In the genomic region with DNA sequence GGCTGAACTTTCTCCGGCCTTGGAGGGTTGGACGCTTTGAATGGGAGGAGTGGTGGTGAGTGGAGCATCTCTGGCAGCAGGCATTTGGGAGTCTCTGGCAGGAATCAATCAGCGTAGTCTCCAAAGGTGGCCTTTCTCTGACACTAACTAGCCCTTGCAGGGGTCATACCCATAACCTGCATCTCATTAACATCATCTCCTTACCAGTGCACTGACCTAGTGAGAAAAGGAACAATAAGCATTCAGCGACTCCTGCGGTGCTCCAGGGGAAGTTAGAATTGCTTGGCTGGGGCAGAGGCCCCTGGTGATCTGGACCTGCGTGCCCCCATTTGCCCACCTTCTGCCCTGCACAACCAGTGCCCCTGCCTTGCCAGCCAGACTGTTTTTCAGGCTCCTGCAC, we compare ENCODE assay signal across 27 cellular contexts.
"Had no signal": no experiment of that assay in that cellular context is flagged by ENCODE, and none has a peak within 500 bp of the region (broad histone marks: within the 10 kb centered on the region; RNA-seq: fewer than 3 reads in every experiment).

No MANE protein-coding gene starts in this region.

- H3K4me3 Mint-ChIP-seq: activated CD4-positive, alpha-beta memory T cell treated with anti-CD3 and anti-CD28 coated beads for 36 hours; activated CD4-positive, alpha-beta T cell treated with anti-CD3 and anti-CD28 coated beads, Interleukin-2, amount 10 ng/mL, durations not matched to agents 24 days and 14 days; activated T-cell treated with anti-CD3 and anti-CD28 coated beads, Interleukin-2, amount 50 U/mL, for 4 hours; central memory CD8-positive, alpha-beta T cell; dendritic cell treated with granulocyte-macrophage colony-stimulating factor and Interleukin-4, amounts not matched to agents 40 ng/mL and 50 ng/mL, for 4 days; T-helper 17 cell had no signal

- H3K9ac ChIP-seq: SK-N-SH had no signal

- H3K9me3 Mint-ChIP-seq: activated CD4-positive, alpha-beta memory T cell treated with anti-CD3 and anti-CD28 coated beads for 36 hours; activated naive CD4-positive, alpha-beta T cell treated with anti-CD3 and anti-CD28 coated beads, Interleukin-2, amount 50 U/mL, for 72 hours; activated T-cell treated with anti-CD3 and anti-CD28 coated beads, Interleukin-2, amount 50 U/mL, for 4 hours; activated T-helper 2 cell treated with anti-CD3 and anti-CD28 coated beads, Interferon-gamma antibody, Interleukin-2, Interleukin-4, amounts not matched to agents 10 μg/mL and 5 μg/mL and 100 μg/mL, durations not matched to agents 14 hours and 24 hours and 36 hours; central memory CD8-positive, alpha-beta T cell; dendritic cell treated with granulocyte-macrophage colony-stimulating factor and Interleukin-4, amounts not matched to agents 40 ng/mL and 50 ng/mL, for 4 days had no signal

- H3K4me1 ChIP-seq: breast epithelium, right lobe of liver had no signal

- H3K27ac ChIP-seq: breast epithelium, gastrocnemius medialis, right lobe of liver, thoracic aorta, upper lobe of right lung, WERI-Rb-1 had no signal

- DNase-seq: activated CD4-positive, alpha-beta memory T cell treated with anti-CD3 and anti-CD28 coated beads for 36 hours; activated CD4-positive, alpha-beta T cell treated with anti-CD3 and anti-CD28 coated beads, Interleukin-2, amount 10 ng/mL, durations not matched to agents 24 days and 14 days; activated CD4-positive, CD25-positive, alpha-beta regulatory T cell treated with anti-CD3 and anti-CD28 coated beads, Interleukin-2, amount 50 U/mL, for 72 hours; activated T-cell treated with anti-CD3 and anti-CD28 coated beads, Interleukin-2, amount 50 U/mL, for 4 hours; effector CD4-positive, alpha-beta T cell; gastrocnemius medialis; head of caudate nucleus; hippocampal formation; left cardiac atrium; left ventricle myocardium superior; posterior cingulate gyrus; right lobe of liver; SK-N-SH; stimulated activated CD4-positive, alpha-beta T cell treated with anti-CD3 and anti-CD28 coated beads, Interleukin-2, amount 100 ng/mL, for 48 hours; stimulated activated naive CD8-positive, alpha-beta T cell treated with anti-CD3 and anti-CD28 coated beads, Interleukin-15, Interleukin-2, amounts not matched to agents 100 U/mL and 50 U/mL, for 24 hours; T-helper 17 cell; T1000; upper lobe of right lung; WERI-Rb-1 had no signal

- ATAC-seq: activated naive CD4-positive, alpha-beta T cell treated with anti-CD3 and anti-CD28 coated beads, Interleukin-2, amount 50 U/mL, for 72 hours; activated T-cell treated with anti-CD3 and anti-CD28 coated beads, Interleukin-2, amount 50 U/mL, for 4 hours; gastrocnemius medialis; left cardiac atrium; left ventricle myocardium superior; right lobe of liver; stimulated activated naive CD8-positive, alpha-beta T cell treated with anti-CD3 and anti-CD28 coated beads, Interleukin-15, Interleukin-2, amounts not matched to agents 100 U/mL and 50 U/mL, for 24 hours; T-helper 17 cell; upper lobe of right lung had no signal

- H3K9me3 ChIP-seq: breast epithelium, gastrocnemius medialis, right lobe of liver, SK-N-SH, thoracic aorta, upper lobe of right lung had no signal

- H3K27me3 ChIP-seq: breast epithelium, gastrocnemius medialis, right lobe of liver, upper lobe of right lung had no signal

- H3K4me3 ChIP-seq: breast epithelium, gastrocnemius medialis, right lobe of liver, thoracic aorta, upper lobe of right lung had no signal

- H3K4me2 ChIP-seq: SK-N-SH had no signal

- H3K27ac Mint-ChIP-seq: activated CD4-positive, alpha-beta memory T cell treated with anti-CD3 and anti-CD28 coated beads for 36 hours; activated CD4-positive, alpha-beta T cell treated with anti-CD3 and anti-CD28 coated beads, Interleukin-2, amount 10 ng/mL, durations not matched to agents 24 days and 14 days; activated naive CD4-positive, alpha-beta T cell treated with anti-CD3 and anti-CD28 coated beads, Interleukin-2, amount 50 U/mL, for 72 hours; activated T-helper 2 cell treated with anti-CD3 and anti-CD28 coated beads, Interferon-gamma antibody, Interleukin-2, Interleukin-4, amounts not matched to agents 10 μg/mL and 5 μg/mL and 100 μg/mL, durations not matched to agents 14 hours and 24 hours and 36 hours; dendritic cell treated with granulocyte-macrophage colony-stimulating factor and Interleukin-4, amounts not matched to agents 40 ng/mL and 50 ng/mL, for 4 days had no signal

- FAIRE-seq: endometrium, keratinocyte had no signal

- H3K27me3 Mint-ChIP-seq: activated CD4-positive, alpha-beta memory T cell treated with anti-CD3 and anti-CD28 coated beads for 36 hours; activated CD4-positive, alpha-beta T cell treated with anti-CD3 and anti-CD28 coated beads, Interleukin-2, amount 10 ng/mL, durations not matched to agents 24 days and 14 days; central memory CD8-positive, alpha-beta T cell; dendritic cell treated with granulocyte-macrophage colony-stimulating factor and Interleukin-4, amounts not matched to agents 40 ng/mL and 50 ng/mL, for 4 days; T-helper 17 cell had no signal

- H3K36me3 ChIP-seq: breast epithelium had no signal
